In genomic region chr3:153911111-153911510, GRCh38 we compare ENCODE assay signal across 20 cellular contexts.
"Had no signal": no experiment of that assay in that cellular context is flagged by ENCODE, and none has a peak within 500 bp of the region (broad histone marks: within the 10 kb centered on the region; RNA-seq: fewer than 3 reads in every experiment).

No MANE protein-coding gene starts in this region.

- H3K4me3 ChIP-seq: esophagus muscularis mucosa, gastroesophageal sphincter, lung, right lobe of liver, spleen, testis, transverse colon had no signal

- ATAC-seq: effector memory CD8-positive, alpha-beta T cell; gastroesophageal sphincter; left ventricle myocardium superior; naive thymus-derived CD8-positive, alpha-beta T cell; right lobe of liver; stimulated activated naive B cell treated with anti-CD40 and anti-IgM and Interleukin-4, amounts not matched to agents 10 μg/mL and 1 μg/mL and 100 μg/mL, for 72 hours; stimulated activated naive CD8-positive, alpha-beta T cell treated with anti-CD3 and anti-CD28 coated beads, Interleukin-15, amount 100 ng/mL, for 72 hours had no signal

- H3K27me3 ChIP-seq: esophagus muscularis mucosa, gastroesophageal sphincter, right lobe of liver, testis, transverse colon had no signal

- H3K9me3 ChIP-seq: esophagus muscularis mucosa, gastroesophageal sphincter, right lobe of liver, spleen, testis, transverse colon had no signal

- H3K4me1 ChIP-seq: gastroesophageal sphincter, right lobe of liver, spleen, transverse colon had no signal

- H3K36me3 ChIP-seq: esophagus muscularis mucosa, gastroesophageal sphincter, right lobe of liver, spleen, transverse colon had no signal

- H3K27ac ChIP-seq: epithelial cell of prostate, esophagus muscularis mucosa, gastroesophageal sphincter, right lobe of liver, spleen, testis, transverse colon had no signal

- DNase-seq: effector memory CD8-positive, alpha-beta T cell; foreskin fibroblast; glutamatergic neuron; islet precursor cell; left ventricle myocardium superior; mesendoderm; naive thymus-derived CD8-positive, alpha-beta T cell; right lobe of liver; spleen; stimulated activated CD4-positive, alpha-beta T cell treated with anti-CD3 and anti-CD28 coated beads, Interleukin-15, amount 100 ng/mL, for 24 hours; stimulated activated CD4-positive, alpha-beta T cell treated with anti-CD3 and anti-CD28 coated beads, Interleukin-1b, Interleukin-23, amount 100 ng/mL, for 48 hours; stimulated activated CD4-positive, alpha-beta T cell treated with anti-CD3 and anti-CD28 coated beads, Interleukin-4, amount 100 ng/mL, for 4 hours; stimulated activated naive B cell treated with anti-CD40 and anti-IgM and Interleukin-4, amounts not matched to agents 10 μg/mL and 1 μg/mL and 100 μg/mL, for 72 hours; stimulated activated naive CD8-positive, alpha-beta T cell treated with anti-CD3 and anti-CD28 coated beads, Interleukin-15, amount 100 ng/mL, for 72 hours; testis; transverse colon had no signal
